1 cellular context compared by ENCODE assay signal in the genomic region with DNA sequence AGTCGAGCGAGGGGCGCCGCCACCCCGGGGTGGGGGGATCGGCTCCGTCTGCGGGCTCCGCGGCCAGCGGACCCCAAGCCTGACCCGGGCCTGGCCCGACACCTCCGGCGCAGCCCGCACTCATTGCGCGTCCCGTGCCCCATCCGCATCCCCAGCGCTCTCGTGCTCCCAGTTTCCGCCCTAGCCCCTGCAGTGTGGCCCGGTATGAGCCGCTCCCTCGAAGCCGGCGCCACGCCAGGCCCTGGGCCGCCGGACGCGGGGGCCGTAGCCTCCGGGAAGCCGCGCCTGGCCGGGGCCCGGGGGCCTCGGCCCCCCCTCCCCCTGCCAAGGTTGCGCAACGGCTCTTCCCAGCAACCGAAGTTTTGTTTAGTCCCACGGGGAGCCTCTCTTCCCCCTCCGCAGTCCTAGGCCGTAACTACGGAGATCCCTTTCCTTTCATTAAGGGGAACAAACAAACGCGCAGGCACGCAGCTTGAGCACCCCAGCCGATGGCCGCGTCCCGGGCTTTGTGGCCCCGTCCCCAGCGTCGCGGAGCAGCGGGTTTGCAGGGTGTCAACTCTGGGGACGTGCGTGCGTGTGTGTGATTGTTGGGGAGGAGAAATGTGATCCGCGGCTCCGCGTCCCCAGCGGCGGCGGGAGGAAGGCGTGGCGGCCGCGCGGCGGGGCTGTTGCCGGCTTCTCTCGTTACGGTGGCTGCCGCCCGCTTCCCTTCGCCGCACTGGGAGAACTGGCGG.
A peak's percentile ranks its signal among the peaks of the same experiment; 100 is the strongest.
TF ChIP-seq lines count a peak whose summit lies in the region.

No MANE protein-coding gene starts in this region.

TF ChIP-seq in HepG2, 621 proteins besides CTCF, POLR2A, EP300 and RAD21 (continued from another document and continues in another):
- TF ChIP-seq, protein P1, sequence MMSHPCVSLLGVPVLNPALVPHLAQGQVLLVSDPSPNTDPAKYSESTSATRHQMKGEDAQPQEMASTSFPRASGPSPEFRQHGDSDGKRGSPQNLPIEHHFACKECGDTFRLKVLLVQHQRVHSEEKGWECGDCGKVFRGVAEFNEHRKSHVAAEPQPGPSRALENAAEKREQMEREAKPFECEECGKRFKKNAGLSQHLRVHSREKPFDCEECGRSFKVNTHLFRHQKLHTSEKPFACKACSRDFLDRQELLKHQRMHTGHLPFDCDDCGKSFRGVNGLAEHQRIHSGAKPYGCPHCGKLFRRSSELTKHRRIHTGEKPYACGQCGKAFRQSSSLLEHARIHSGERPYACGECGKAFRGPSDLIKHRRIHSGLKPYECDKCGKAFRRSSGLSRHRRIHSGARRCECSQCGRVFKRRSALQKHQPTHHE (CRISPR knock-in tag; IDR thresholded peaks at IDR 0.05; ENCODE audit: borderline replicate concordance) = no peak; the same call in 1 of the 2 replicates
- TF ChIP-seq, protein P2, sequence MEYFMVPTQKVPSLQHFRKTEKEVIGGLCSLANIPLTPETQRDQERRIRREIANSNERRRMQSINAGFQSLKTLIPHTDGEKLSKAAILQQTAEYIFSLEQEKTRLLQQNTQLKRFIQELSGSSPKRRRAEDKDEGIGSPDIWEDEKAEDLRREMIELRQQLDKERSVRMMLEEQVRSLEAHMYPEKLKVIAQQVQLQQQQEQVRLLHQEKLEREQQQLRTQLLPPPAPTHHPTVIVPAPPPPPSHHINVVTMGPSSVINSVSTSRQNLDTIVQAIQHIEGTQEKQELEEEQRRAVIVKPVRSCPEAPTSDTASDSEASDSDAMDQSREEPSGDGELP (IDR thresholded peaks at IDR 0.05; ENCODE audit: borderline replicate concordance, low read depth) = no peak
- TF ChIP-seq, protein P3, sequence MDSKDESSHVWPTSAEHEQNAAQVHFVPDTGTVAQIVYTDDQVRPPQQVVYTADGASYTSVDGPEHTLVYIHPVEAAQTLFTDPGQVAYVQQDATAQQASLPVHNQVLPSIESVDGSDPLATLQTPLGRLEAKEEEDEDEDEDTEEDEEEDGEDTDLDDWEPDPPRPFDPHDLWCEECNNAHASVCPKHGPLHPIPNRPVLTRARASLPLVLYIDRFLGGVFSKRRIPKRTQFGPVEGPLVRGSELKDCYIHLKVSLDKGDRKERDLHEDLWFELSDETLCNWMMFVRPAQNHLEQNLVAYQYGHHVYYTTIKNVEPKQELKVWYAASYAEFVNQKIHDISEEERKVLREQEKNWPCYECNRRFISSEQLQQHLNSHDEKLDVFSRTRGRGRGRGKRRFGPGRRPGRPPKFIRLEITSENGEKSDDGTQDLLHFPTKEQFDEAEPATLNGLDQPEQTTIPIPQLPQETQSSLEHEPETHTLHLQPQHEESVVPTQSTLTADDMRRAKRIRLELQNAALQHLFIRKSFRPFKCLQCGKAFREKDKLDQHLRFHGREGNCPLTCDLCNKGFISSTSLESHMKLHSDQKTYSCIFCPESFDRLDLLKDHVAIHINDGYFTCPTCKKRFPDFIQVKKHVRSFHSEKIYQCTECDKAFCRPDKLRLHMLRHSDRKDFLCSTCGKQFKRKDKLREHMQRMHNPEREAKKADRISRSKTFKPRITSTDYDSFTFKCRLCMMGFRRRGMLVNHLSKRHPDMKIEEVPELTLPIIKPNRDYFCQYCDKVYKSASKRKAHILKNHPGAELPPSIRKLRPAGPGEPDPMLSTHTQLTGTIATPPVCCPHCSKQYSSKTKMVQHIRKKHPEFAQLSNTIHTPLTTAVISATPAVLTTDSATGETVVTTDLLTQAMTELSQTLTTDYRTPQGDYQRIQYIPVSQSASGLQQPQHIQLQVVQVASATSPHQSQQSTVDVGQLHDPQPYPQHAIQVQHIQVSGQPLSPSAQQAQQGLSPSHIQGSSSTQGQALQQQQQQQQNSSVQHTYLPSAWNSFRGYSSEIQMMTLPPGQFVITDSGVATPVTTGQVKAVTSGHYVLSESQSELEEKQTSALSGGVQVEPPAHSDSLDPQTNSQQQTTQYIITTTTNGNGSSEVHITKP (CRISPR knock-in tag; IDR thresholded peaks at IDR 0.05; ENCODE audit: low read depth) = no peak
- TF ChIP-seq, protein P4, sequence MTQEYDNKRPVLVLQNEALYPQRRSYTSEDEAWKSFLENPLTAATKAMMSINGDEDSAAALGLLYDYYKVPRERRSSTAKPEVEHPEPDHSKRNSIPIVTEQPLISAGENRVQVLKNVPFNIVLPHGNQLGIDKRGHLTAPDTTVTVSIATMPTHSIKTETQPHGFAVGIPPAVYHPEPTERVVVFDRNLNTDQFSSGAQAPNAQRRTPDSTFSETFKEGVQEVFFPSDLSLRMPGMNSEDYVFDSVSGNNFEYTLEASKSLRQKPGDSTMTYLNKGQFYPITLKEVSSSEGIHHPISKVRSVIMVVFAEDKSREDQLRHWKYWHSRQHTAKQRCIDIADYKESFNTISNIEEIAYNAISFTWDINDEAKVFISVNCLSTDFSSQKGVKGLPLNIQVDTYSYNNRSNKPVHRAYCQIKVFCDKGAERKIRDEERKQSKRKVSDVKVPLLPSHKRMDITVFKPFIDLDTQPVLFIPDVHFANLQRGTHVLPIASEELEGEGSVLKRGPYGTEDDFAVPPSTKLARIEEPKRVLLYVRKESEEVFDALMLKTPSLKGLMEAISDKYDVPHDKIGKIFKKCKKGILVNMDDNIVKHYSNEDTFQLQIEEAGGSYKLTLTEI (CRISPR knock-in tag; conservative IDR thresholded peaks at IDR 0.05) = no peak
- TF ChIP-seq, protein P5, sequence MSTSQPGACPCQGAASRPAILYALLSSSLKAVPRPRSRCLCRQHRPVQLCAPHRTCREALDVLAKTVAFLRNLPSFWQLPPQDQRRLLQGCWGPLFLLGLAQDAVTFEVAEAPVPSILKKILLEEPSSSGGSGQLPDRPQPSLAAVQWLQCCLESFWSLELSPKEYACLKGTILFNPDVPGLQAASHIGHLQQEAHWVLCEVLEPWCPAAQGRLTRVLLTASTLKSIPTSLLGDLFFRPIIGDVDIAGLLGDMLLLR (CRISPR knock-in tag; IDR thresholded peaks at IDR 0.05) = peak; percentile 15; the same call in 1 of the 2 replicates
- TF ChIP-seq ATF7 (IDR thresholded peaks at IDR 0.05) (no peak), ATF7 (CRISPR knock-in tag; IDR thresholded peaks at IDR 0.05) (no peak), HHEX (CRISPR knock-in tag; IDR thresholded peaks at IDR 0.05) (no peak), KMT2A (CRISPR knock-in tag; IDR thresholded peaks at IDR 0.05) (peak; percentile 79), ZNF205 (CRISPR knock-in tag; IDR thresholded peaks at IDR 0.05) (0 out of 2 replicates have a peak, but pooled peaks have one; percentile 33), KDM4B (CRISPR knock-in tag; IDR thresholded peaks at IDR 0.05) (no peak; the same call in 1 of the 2 replicates), ZSCAN9 (CRISPR knock-in tag; IDR thresholded peaks at IDR 0.05; ENCODE audit: borderline replicate concordance) (no peak), ZNF678 (CRISPR knock-in tag; IDR thresholded peaks at IDR 0.05) (no peak), RFXANK (CRISPR knock-in tag; IDR thresholded peaks at IDR 0.05) (no peak), KAT8 (CRISPR knock-in tag; IDR thresholded peaks at IDR 0.05) (peak; percentile 53; the same call in 1 of the 2 replicates), ZNF557 (CRISPR knock-in tag; IDR thresholded peaks at IDR 0.05) (no peak), ZNF136 (CRISPR knock-in tag; IDR thresholded peaks at IDR 0.05; ENCODE audit: low read depth) (no peak), ZNF451 (CRISPR knock-in tag; IDR thresholded peaks at IDR 0.05) (peak; percentile 56; the same call in 1 of the 2 replicates), ZNF841 (CRISPR knock-in tag; IDR thresholded peaks at IDR 0.05; ENCODE audit: borderline replicate concordance) (no peak), FIP1L1 (IDR thresholded peaks at IDR 0.05; ENCODE audit: borderline replicate concordance, insufficient read depth, low read depth, low read length) (no peak), ETV6 (CRISPR knock-in tag; conservative IDR thresholded peaks at IDR 0.05) (peak; percentile 23; the same call in 1 of the 2 replicates), ATRX (CRISPR knock-in tag; IDR thresholded peaks at IDR 0.05; ENCODE audit: borderline replicate concordance) (no peak), ZNF629 (CRISPR knock-in tag; conservative IDR thresholded peaks at IDR 0.05) (no peak; the same call in 1 of the 2 replicates)
- TF ChIP-seq, protein P6, sequence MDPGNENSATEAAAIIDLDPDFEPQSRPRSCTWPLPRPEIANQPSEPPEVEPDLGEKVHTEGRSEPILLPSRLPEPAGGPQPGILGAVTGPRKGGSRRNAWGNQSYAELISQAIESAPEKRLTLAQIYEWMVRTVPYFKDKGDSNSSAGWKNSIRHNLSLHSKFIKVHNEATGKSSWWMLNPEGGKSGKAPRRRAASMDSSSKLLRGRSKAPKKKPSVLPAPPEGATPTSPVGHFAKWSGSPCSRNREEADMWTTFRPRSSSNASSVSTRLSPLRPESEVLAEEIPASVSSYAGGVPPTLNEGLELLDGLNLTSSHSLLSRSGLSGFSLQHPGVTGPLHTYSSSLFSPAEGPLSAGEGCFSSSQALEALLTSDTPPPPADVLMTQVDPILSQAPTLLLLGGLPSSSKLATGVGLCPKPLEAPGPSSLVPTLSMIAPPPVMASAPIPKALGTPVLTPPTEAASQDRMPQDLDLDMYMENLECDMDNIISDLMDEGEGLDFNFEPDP (CRISPR knock-in tag; conservative IDR thresholded peaks at IDR 0.05) = 0 out of 2 replicates have a peak, but pooled peaks have one; percentile 71
- TF ChIP-seq, protein P7, sequence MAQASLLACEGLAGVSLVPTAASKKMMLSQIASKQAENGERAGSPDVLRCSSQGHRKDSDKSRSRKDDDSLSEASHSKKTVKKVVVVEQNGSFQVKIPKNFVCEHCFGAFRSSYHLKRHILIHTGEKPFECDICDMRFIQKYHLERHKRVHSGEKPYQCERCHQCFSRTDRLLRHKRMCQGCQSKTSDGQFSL (CRISPR knock-in tag; IDR thresholded peaks at IDR 0.05) = peak; percentile 85
- TF ChIP-seq, protein P8, sequence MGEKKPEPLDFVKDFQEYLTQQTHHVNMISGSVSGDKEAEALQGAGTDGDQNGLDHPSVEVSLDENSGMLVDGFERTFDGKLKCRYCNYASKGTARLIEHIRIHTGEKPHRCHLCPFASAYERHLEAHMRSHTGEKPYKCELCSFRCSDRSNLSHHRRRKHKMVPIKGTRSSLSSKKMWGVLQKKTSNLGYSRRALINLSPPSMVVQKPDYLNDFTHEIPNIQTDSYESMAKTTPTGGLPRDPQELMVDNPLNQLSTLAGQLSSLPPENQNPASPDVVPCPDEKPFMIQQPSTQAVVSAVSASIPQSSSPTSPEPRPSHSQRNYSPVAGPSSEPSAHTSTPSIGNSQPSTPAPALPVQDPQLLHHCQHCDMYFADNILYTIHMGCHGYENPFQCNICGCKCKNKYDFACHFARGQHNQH (CRISPR knock-in tag; IDR thresholded peaks at IDR 0.05) = peak; percentile 85; the same call in 1 of the 2 replicates
- TF ChIP-seq, protein P9, sequence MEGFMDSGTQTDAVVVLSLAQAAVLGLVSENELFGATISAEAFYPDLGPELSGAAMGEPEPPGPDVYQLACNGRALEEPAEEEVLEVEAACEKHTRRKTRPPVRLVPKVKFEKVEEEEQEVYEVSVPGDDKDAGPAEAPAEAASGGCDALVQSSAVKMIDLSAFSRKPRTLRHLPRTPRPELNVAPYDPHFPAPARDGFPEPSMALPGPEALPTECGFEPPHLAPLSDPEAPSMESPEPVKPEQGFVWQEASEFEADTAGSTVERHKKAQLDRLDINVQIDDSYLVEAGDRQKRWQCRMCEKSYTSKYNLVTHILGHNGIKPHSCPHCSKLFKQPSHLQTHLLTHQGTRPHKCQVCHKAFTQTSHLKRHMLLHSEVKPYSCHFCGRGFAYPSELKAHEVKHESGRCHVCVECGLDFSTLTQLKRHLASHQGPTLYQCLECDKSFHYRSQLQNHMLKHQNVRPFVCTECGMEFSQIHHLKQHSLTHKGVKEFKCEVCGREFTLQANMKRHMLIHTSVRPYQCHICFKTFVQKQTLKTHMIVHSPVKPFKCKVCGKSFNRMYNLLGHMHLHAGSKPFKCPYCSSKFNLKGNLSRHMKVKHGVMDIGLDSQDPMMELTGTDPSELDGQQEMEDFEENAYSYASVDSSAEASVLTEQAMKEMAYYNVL (CRISPR knock-in tag; IDR thresholded peaks at IDR 0.05; ENCODE audit: borderline replicate concordance) = 0 out of 2 replicates have a peak, but pooled peaks have one; percentile 9
- TF ChIP-seq, protein P10, sequence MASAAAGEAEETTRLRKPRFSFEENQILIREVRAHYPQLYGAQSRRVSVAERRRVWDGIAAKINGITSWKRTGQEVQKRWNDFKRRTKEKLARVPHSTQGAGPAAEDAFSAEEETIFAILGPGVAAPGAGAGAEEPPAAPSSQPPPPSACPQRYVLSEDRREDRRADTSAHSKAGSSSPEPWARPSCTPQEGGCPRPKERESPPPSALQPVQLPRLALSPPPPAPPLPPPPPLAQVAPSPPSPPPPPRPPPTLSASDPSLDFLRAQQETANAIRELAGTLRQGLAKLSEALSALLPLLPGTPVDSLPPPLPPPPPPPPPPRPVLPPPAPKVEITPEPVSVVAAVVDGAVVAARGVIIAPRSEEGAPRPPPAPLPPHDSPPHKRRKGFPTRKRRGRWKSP (CRISPR knock-in tag; IDR thresholded peaks at IDR 0.05) = no peak; the same call in 1 of the 2 replicates
